ENCODE assay signal across 1 cellular context in the genomic region with DNA sequence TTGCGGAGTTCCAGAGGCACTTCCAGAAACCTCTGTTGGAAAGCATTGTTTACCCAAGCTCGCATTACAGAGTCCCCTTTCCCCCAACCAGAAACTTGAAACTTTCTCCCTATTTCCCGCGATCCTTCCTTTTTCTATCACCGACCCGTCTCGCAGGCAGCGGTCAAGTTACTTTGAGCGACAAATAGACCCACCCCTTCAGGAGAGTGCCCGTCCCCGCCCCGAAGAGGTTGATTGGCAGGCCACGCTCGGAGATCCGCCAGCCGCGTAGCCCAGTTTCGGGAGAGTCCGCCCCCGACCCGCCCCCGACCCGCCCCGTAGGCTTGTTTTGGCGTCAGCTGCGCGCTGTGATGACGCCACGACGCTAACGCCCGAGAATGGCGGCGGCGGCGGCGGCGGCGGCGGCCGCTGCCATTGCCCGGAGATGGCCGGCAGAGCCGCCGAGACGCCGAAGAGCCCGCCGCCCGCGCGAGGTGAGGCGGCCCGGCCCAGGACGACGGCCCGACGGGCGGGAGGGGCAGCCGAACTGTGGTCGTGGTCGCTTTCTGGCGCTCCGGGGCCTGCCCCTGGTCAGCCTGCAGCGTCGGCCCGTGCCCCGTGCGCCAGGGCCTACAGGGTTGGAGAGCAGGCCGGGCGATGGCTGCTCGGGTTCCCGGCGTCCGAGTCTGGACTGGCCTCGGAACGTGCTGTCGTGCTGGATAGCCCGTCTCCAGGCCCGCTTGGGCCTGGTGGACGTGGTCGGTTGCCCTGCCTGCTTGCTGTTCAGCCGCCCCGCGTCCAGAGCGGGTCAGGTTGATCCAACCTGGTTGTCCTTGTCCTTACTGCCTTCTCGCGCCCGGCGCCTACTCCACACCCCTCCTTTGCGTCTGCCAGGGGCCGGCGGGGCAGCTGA.
TF ChIP-seq lines count a peak whose summit lies in the region.

A gene (plus strand): TSS at position 356 of the 892 bp plus-strand sequence. CDS start 15,496 bp downstream, outside the sequence.

TF ChIP-seq in HepG2, 621 proteins besides CTCF, POLR2A, EP300 and RAD21 (continued from another document and continues in another):
- TF ChIP-seq ZNF101 (CRISPR knock-in tag; IDR thresholded peaks at IDR 0.05; ENCODE audit: borderline replicate concordance, low read depth): 0 out of 2 replicates have a peak, but pooled peaks have one; percentile 49
- TF ChIP-seq, protein P1, sequence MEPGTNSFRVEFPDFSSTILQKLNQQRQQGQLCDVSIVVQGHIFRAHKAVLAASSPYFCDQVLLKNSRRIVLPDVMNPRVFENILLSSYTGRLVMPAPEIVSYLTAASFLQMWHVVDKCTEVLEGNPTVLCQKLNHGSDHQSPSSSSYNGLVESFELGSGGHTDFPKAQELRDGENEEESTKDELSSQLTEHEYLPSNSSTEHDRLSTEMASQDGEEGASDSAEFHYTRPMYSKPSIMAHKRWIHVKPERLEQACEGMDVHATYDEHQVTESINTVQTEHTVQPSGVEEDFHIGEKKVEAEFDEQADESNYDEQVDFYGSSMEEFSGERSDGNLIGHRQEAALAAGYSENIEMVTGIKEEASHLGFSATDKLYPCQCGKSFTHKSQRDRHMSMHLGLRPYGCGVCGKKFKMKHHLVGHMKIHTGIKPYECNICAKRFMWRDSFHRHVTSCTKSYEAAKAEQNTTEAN (CRISPR knock-in tag; conservative IDR thresholded peaks at IDR 0.05): peak; percentile 42; the same call in 1 of the 2 replicates
- TF ChIP-seq ZFYVE20 (CRISPR knock-in tag; IDR thresholded peaks at IDR 0.05; ENCODE audit: borderline replicate concordance, low read depth): peak; percentile 89; the same call in 1 of the 2 replicates
- TF ChIP-seq, protein P2, sequence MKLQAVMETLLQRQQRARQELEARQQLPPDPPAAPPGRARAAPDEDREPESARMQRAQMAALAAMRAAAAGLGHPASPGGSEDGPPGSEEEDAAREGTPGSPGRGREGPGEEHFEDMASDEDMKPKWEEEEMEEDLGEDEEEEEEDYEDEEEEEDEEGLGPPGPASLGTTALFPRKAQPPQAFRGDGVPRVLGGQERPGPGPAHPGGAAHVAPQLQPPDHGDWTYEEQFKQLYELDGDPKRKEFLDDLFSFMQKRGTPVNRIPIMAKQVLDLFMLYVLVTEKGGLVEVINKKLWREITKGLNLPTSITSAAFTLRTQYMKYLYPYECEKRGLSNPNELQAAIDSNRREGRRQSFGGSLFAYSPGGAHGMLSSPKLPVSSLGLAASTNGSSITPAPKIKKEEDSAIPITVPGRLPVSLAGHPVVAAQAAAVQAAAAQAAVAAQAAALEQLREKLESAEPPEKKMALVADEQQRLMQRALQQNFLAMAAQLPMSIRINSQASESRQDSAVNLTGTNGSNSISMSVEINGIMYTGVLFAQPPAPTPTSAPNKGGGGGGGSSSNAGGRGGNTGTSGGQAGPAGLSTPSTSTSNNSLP (IDR thresholded peaks at IDR 0.05; ENCODE audit: low read depth, low read length): no peak
- peak; percentile 45; the same call in 1 of the 2 replicates for TF ChIP-seq PAX8 (CRISPR knock-in tag; IDR thresholded peaks at IDR 0.05; ENCODE audit: borderline replicate concordance)
- no peak for TF ChIP-seq ZSCAN29 (CRISPR knock-in tag; conservative IDR thresholded peaks at IDR 0.05)
- no peak for TF ChIP-seq SCMH1 (CRISPR knock-in tag; IDR thresholded peaks at IDR 0.05; ENCODE audit: borderline replicate concordance)
- TF ChIP-seq RBM39 (IDR thresholded peaks at IDR 0.05; ENCODE audit: low read depth, low read length, poor library complexity, severe bottlenecking): peak; percentile 77
- TF ChIP-seq ZFP36 (IDR thresholded peaks at IDR 0.05; ENCODE audit: borderline replicate concordance, low read depth, low read length, partially characterized antibody): no peak
- TF ChIP-seq ZNF180 (CRISPR knock-in tag; IDR thresholded peaks at IDR 0.05; ENCODE audit: borderline replicate concordance, low read depth): no peak
- TF ChIP-seq, protein P3, sequence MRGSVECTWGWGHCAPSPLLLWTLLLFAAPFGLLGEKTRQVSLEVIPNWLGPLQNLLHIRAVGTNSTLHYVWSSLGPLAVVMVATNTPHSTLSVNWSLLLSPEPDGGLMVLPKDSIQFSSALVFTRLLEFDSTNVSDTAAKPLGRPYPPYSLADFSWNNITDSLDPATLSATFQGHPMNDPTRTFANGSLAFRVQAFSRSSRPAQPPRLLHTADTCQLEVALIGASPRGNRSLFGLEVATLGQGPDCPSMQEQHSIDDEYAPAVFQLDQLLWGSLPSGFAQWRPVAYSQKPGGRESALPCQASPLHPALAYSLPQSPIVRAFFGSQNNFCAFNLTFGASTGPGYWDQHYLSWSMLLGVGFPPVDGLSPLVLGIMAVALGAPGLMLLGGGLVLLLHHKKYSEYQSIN (CRISPR knock-in tag; IDR thresholded peaks at IDR 0.05; ENCODE audit: borderline replicate concordance): no peak
- TF ChIP-seq DR1 (CRISPR knock-in tag; IDR thresholded peaks at IDR 0.05): peak; percentile 56; the same call in 1 of the 2 replicates
- TF ChIP-seq NFE2L2 (IDR thresholded peaks at IDR 0.05; ENCODE audit: low read length): no peak
- TF ChIP-seq, protein P4, sequence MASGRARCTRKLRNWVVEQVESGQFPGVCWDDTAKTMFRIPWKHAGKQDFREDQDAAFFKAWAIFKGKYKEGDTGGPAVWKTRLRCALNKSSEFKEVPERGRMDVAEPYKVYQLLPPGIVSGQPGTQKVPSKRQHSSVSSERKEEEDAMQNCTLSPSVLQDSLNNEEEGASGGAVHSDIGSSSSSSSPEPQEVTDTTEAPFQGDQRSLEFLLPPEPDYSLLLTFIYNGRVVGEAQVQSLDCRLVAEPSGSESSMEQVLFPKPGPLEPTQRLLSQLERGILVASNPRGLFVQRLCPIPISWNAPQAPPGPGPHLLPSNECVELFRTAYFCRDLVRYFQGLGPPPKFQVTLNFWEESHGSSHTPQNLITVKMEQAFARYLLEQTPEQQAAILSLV (CRISPR knock-in tag; IDR thresholded peaks at IDR 0.05; ENCODE audit: borderline replicate concordance): no peak
- TF ChIP-seq FOXA1 (IDR thresholded peaks at IDR 0.05): no peak
- TF ChIP-seq FOXA1 (CRISPR knock-in tag; IDR thresholded peaks at IDR 0.05): no peak; the same call in 1 of the 2 replicates
- no peak for TF ChIP-seq NONO (IDR thresholded peaks at IDR 0.05)
- TF ChIP-seq NONO (CRISPR knock-in tag; conservative IDR thresholded peaks at IDR 0.05): no peak
- TF ChIP-seq TAF1 (CRISPR knock-in tag; IDR thresholded peaks at IDR 0.05): peak; percentile 58; the same call in 1 of the 2 replicates
- TF ChIP-seq, protein P5, sequence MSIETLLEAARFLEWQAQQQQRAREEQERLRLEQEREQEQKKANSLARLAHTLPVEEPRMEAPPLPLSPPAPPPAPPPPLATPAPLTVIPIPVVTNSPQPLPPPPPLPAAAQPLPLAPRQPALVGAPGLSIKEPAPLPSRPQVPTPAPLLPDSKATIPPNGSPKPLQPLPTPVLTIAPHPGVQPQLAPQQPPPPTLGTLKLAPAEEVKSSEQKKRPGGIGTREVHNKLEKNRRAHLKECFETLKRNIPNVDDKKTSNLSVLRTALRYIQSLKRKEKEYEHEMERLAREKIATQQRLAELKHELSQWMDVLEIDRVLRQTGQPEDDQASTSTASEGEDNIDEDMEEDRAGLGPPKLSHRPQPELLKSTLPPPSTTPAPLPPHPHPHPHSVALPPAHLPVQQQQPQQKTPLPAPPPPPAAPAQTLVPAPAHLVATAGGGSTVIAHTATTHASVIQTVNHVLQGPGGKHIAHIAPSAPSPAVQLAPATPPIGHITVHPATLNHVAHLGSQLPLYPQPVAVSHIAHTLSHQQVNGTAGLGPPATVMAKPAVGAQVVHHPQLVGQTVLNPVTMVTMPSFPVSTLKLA (IDR thresholded peaks at IDR 0.05): no peak
- no peak for TF ChIP-seq ZFP36L2 (CRISPR knock-in tag; IDR thresholded peaks at IDR 0.05)
- TF ChIP-seq SMAD9 (CRISPR knock-in tag; IDR thresholded peaks at IDR 0.05): no peak
- no peak for TF ChIP-seq CCDC6 (CRISPR knock-in tag; IDR thresholded peaks at IDR 0.05)
- TF ChIP-seq, protein P6, sequence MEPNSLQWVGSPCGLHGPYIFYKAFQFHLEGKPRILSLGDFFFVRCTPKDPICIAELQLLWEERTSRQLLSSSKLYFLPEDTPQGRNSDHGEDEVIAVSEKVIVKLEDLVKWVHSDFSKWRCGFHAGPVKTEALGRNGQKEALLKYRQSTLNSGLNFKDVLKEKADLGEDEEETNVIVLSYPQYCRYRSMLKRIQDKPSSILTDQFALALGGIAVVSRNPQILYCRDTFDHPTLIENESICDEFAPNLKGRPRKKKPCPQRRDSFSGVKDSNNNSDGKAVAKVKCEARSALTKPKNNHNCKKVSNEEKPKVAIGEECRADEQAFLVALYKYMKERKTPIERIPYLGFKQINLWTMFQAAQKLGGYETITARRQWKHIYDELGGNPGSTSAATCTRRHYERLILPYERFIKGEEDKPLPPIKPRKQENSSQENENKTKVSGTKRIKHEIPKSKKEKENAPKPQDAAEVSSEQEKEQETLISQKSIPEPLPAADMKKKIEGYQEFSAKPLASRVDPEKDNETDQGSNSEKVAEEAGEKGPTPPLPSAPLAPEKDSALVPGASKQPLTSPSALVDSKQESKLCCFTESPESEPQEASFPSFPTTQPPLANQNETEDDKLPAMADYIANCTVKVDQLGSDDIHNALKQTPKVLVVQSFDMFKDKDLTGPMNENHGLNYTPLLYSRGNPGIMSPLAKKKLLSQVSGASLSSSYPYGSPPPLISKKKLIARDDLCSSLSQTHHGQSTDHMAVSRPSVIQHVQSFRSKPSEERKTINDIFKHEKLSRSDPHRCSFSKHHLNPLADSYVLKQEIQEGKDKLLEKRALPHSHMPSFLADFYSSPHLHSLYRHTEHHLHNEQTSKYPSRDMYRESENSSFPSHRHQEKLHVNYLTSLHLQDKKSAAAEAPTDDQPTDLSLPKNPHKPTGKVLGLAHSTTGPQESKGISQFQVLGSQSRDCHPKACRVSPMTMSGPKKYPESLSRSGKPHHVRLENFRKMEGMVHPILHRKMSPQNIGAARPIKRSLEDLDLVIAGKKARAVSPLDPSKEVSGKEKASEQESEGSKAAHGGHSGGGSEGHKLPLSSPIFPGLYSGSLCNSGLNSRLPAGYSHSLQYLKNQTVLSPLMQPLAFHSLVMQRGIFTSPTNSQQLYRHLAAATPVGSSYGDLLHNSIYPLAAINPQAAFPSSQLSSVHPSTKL (CRISPR knock-in tag; IDR thresholded peaks at IDR 0.05): no peak
- TF ChIP-seq ATF7-NPFF (CRISPR knock-in tag; IDR thresholded peaks at IDR 0.05; ENCODE audit: low read depth): peak; percentile 96
- no peak for TF ChIP-seq ZNF615 (CRISPR knock-in tag; IDR thresholded peaks at IDR 0.05; ENCODE audit: borderline replicate concordance)
- no peak for TF ChIP-seq ZNF383 (CRISPR knock-in tag; IDR thresholded peaks at IDR 0.05; ENCODE audit: borderline replicate concordance)
- TF ChIP-seq, protein P7, sequence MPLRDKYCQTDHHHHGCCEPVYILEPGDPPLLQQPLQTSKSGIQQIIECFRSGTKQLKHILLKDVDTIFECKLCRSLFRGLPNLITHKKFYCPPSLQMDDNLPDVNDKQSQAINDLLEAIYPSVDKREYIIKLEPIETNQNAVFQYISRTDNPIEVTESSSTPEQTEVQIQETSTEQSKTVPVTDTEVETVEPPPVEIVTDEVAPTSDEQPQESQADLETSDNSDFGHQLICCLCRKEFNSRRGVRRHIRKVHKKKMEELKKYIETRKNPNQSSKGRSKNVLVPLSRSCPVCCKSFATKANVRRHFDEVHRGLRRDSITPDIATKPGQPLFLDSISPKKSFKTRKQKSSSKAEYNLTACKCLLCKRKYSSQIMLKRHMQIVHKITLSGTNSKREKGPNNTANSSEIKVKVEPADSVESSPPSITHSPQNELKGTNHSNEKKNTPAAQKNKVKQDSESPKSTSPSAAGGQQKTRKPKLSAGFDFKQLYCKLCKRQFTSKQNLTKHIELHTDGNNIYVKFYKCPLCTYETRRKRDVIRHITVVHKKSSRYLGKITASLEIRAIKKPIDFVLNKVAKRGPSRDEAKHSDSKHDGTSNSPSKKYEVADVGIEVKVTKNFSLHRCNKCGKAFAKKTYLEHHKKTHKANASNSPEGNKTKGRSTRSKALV (CRISPR knock-in tag; IDR thresholded peaks at IDR 0.05): peak; percentile 53; the same call in 1 of the 2 replicates
- TF ChIP-seq JDP2 (CRISPR knock-in tag; IDR thresholded peaks at IDR 0.05; ENCODE audit: borderline replicate concordance): no peak
- no peak for TF ChIP-seq EZH2 (conservative IDR thresholded peaks at IDR 0.05; ENCODE audit: low read depth, low read length)
- TF ChIP-seq ZNF20 (CRISPR knock-in tag; IDR thresholded peaks at IDR 0.05): no peak; the same call in 1 of the 2 replicates
- peak; percentile 99 for TF ChIP-seq HOXA3 (CRISPR knock-in tag; IDR thresholded peaks at IDR 0.05)
- TF ChIP-seq RCOR2 (CRISPR knock-in tag; IDR thresholded peaks at IDR 0.05): no peak
- TF ChIP-seq, protein P8, sequence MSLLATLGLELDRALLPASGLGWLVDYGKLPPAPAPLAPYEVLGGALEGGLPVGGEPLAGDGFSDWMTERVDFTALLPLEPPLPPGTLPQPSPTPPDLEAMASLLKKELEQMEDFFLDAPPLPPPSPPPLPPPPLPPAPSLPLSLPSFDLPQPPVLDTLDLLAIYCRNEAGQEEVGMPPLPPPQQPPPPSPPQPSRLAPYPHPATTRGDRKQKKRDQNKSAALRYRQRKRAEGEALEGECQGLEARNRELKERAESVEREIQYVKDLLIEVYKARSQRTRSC (CRISPR knock-in tag; IDR thresholded peaks at IDR 0.05; ENCODE audit: low read depth): 0 out of 2 replicates have a peak, but pooled peaks have one; percentile 51
- no peak for TF ChIP-seq ZNF484 (CRISPR knock-in tag; IDR thresholded peaks at IDR 0.05; ENCODE audit: borderline replicate concordance, low read depth)
- TF ChIP-seq, protein P9, sequence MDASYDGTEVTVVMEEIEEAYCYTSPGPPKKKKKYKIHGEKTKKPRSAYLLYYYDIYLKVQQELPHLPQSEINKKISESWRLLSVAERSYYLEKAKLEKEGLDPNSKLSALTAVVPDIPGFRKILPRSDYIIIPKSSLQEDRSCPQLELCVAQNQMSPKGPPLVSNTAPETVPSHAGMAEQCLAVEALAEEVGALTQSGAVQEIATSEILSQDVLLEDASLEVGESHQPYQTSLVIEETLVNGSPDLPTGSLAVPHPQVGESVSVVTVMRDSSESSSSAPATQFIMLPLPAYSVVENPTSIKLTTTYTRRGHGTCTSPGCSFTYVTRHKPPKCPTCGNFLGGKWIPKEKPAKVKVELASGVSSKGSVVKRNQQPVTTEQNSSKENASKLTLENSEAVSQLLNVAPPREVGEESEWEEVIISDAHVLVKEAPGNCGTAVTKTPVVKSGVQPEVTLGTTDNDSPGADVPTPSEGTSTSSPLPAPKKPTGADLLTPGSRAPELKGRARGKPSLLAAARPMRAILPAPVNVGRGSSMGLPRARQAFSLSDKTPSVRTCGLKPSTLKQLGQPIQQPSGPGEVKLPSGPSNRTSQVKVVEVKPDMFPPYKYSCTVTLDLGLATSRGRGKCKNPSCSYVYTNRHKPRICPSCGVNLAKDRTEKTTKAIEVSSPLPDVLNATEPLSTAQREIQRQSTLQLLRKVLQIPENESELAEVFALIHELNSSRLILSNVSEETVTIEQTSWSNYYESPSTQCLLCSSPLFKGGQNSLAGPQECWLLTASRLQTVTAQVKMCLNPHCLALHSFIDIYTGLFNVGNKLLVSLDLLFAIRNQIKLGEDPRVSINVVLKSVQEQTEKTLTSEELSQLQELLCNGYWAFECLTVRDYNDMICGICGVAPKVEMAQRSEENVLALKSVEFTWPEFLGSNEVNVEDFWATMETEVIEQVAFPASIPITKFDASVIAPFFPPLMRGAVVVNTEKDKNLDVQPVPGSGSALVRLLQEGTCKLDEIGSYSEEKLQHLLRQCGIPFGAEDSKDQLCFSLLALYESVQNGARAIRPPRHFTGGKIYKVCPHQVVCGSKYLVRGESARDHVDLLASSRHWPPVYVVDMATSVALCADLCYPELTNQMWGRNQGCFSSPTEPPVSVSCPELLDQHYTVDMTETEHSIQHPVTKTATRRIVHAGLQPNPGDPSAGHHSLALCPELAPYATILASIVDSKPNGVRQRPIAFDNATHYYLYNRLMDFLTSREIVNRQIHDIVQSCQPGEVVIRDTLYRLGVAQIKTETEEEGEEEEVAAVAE (CRISPR knock-in tag; IDR thresholded peaks at IDR 0.05; ENCODE audit: borderline replicate concordance): no peak
- TF ChIP-seq ZNF879 (CRISPR knock-in tag; IDR thresholded peaks at IDR 0.05): no peak
- 0 out of 2 replicates have a peak, but pooled peaks have one; percentile 16 for TF ChIP-seq HNF4A (CRISPR knock-in tag; IDR thresholded peaks at IDR 0.05)
- TF ChIP-seq HNRNPK (IDR thresholded peaks at IDR 0.05; ENCODE audit: low read depth, low read length, poor library complexity, severe bottlenecking): peak; percentile 36
